ENCODE assay signal across 3 cellular contexts in the genomic region with DNA sequence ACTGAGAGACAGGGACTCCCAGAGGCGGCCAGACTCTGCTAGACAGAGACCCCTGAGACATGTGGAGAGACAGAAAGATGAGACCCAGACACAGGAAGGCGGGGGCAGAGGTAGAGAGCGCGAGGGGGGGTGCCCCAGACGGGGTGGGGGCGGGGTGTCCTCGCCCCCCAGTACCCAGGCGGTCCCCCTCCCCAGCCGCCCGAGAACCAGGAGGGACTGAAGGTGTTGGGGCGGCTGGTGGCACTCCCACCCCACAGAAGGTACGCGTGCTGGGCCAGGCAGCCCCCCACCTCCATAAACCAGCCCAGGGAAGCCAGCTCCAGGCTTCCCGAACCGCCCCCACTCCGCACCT.
TF ChIP-seq lines count a peak whose summit lies in the region.

No MANE protein-coding gene starts in this region.

TF ChIP-seq in A549, 52 proteins besides CTCF, POLR2A, EP300 and RAD21:
- TF ChIP-seq SMC3 (IDR thresholded peaks at IDR 0.05) (no peak), MAFK (IDR thresholded peaks at IDR 0.05; ENCODE audit: partially characterized antibody) (no peak), CHD2 (IDR thresholded peaks at IDR 0.05; ENCODE audit: low read length, partially characterized antibody) (no peak), HOXB5 (CRISPR knock-in tag; IDR thresholded peaks at IDR 0.05) (no peak), RARB (CRISPR knock-in tag; IDR thresholded peaks at IDR 0.05) (no peak), RFX5 (IDR thresholded peaks at IDR 0.05) (no peak), TFCP2L1 (CRISPR knock-in tag; IDR thresholded peaks at IDR 0.05) (no peak)
- TF ChIP-seq, protein P1, sequence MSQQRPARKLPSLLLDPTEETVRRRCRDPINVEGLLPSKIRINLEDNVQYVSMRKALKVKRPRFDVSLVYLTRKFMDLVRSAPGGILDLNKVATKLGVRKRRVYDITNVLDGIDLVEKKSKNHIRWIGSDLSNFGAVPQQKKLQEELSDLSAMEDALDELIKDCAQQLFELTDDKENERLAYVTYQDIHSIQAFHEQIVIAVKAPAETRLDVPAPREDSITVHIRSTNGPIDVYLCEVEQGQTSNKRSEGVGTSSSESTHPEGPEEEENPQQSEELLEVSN (IDR thresholded peaks at IDR 0.05; ENCODE audit: borderline replicate concordance, low read depth): no peak
- TF ChIP-seq, protein P2, sequence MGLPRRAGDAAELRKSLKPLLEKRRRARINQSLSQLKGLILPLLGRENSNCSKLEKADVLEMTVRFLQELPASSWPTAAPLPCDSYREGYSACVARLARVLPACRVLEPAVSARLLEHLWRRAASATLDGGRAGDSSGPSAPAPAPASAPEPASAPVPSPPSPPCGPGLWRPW (IDR thresholded peaks at IDR 0.05): no peak

TF ChIP-seq in HCT116, 20 proteins besides CTCF, POLR2A, EP300 and RAD21:
- TF ChIP-seq ZNF274 (IDR thresholded peaks at IDR 0.05; ENCODE audit: low read depth, low read length): no peak
- TF ChIP-seq EGR1 (IDR thresholded peaks at IDR 0.05; ENCODE audit: low read depth): no peak
- TF ChIP-seq ELF1 (IDR thresholded peaks at IDR 0.05; ENCODE audit: borderline replicate concordance, low read depth): no peak
- TF ChIP-seq, protein P3, sequence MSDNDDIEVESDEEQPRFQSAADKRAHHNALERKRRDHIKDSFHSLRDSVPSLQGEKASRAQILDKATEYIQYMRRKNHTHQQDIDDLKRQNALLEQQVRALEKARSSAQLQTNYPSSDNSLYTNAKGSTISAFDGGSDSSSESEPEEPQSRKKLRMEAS (IDR thresholded peaks at IDR 0.05): no peak
- TF ChIP-seq SIN3A (IDR thresholded peaks at IDR 0.05; ENCODE audit: low read depth): no peak
- TF ChIP-seq, protein P4, sequence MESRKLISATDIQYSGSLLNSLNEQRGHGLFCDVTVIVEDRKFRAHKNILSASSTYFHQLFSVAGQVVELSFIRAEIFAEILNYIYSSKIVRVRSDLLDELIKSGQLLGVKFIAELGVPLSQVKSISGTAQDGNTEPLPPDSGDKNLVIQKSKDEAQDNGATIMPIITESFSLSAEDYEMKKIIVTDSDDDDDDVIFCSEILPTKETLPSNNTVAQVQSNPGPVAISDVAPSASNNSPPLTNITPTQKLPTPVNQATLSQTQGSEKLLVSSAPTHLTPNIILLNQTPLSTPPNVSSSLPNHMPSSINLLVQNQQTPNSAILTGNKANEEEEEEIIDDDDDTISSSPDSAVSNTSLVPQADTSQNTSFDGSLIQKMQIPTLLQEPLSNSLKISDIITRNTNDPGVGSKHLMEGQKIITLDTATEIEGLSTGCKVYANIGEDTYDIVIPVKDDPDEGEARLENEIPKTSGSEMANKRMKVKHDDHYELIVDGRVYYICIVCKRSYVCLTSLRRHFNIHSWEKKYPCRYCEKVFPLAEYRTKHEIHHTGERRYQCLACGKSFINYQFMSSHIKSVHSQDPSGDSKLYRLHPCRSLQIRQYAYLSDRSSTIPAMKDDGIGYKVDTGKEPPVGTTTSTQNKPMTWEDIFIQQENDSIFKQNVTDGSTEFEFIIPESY (IDR thresholded peaks at IDR 0.05; ENCODE audit: extremely low read depth, insufficient replicate concordance, low read length): no peak
- no peak for TF ChIP-seq JUND (IDR thresholded peaks at IDR 0.05)
- TF ChIP-seq, protein P5, sequence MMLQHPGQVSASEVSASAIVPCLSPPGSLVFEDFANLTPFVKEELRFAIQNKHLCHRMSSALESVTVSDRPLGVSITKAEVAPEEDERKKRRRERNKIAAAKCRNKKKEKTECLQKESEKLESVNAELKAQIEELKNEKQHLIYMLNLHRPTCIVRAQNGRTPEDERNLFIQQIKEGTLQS (IDR thresholded peaks at IDR 0.05): no peak
- TF ChIP-seq YY1 (IDR thresholded peaks at IDR 0.05; ENCODE audit: extremely low read depth, insufficient replicate concordance, low read depth, low read length): no peak
- no peak for TF ChIP-seq CEBPB (IDR thresholded peaks at IDR 0.05; ENCODE audit: low read depth)
- no peak for TF ChIP-seq SRF (IDR thresholded peaks at IDR 0.05; ENCODE audit: low read depth)
- no peak for TF ChIP-seq POLR2AphosphoS5 (IDR thresholded peaks at IDR 0.05; ENCODE audit: low read depth, low read length)

TF ChIP-seq in H1, 55 proteins besides CTCF, POLR2A, EP300 and RAD21:
- TF ChIP-seq JUND (IDR thresholded peaks at IDR 0.05; ENCODE audit: low read length) (no peak), CBX8 (IDR thresholded peaks at IDR 0.05; ENCODE audit: borderline replicate concordance, low read depth, low read length) (no peak), KDM1A (IDR thresholded peaks at IDR 0.05; ENCODE audit: borderline replicate concordance, low read length) (no peak), TAF7 (optimal IDR thresholded peaks at IDR 0.05; ENCODE audit: borderline replicate concordance, low read depth, low read length) (no peak), SRF (IDR thresholded peaks at IDR 0.05; ENCODE audit: low read depth, low read length) (no peak), ASH2L (IDR thresholded peaks at IDR 0.05; ENCODE audit: low read length) (no peak), POU5F1 (IDR thresholded peaks at IDR 0.05; ENCODE audit: low read depth, low read length) (no peak), CTBP2 (IDR thresholded peaks at IDR 0.05; ENCODE audit: borderline replicate concordance, insufficient read depth, insufficient read length, low read length) (no peak), JUN (IDR thresholded peaks at IDR 0.05; ENCODE audit: low read depth, low read length) (no peak), SUZ12 (IDR thresholded peaks at IDR 0.05; ENCODE audit: low read length) (no peak)
